11 cellular contexts compared by ENCODE assay signal in genomic region chr13:73171926-73172325, GRCh38.
DNase-seq lines count a peak whose midpoint lies in the region; TF ChIP-seq lines count a peak whose summit lies in the region.
"Had no signal": no experiment of that assay in that cellular context is flagged by ENCODE, and none has a peak within 500 bp of the region (broad histone marks: within the 10 kb centered on the region; RNA-seq: fewer than 3 reads in every experiment).

No MANE protein-coding gene starts in this region.

- TF ChIP-seq POLR2A in Peyer's patch (IDR thresholded peaks at IDR 0.05), result no peak

- POLR2A ChIA-PET in Caco-2 (lab: Charles Lee), result interaction anchor here (0.5 kb wide), 1 partner anchor 32 kb away, joined by 5 read pairs; no protein-coding TSS in a partner anchor
- POLR2A ChIA-PET in OCI-LY7 (lab: Charles Lee), result interaction anchor here (0.6 to 0.8 kb wide), 2 partner anchors 78 to 148 kb away, joined by 3 to 4 read pairs; no protein-coding TSS in a partner anchor

- BruUV-seq in Caco-2 (replicated peaks; lab: Mats Ljungman, UMichigan) (TSS peak; percentile 42), OCI-LY7 (replicated peaks; lab: Mats Ljungman, UMichigan) (no TSS peak)

- H3K27me3 ChIP-seq in Caco-2 (replicated peaks; ENCODE audit: control insufficient read depth, insufficient read depth, low read length) (no peaks in the 10 kb centered on the region), Peyer's patch (no peaks in the 10 kb centered on the region), muscle layer of duodenum (ENCODE audit: low read depth, low read length) (no peaks in the 10 kb centered on the region), MG63 (no peaks in the 10 kb centered on the region)

- H3K4me1 ChIP-seq in Caco-2 (peaks cover 82% of the 10 kb centered on the region), Peyer's patch (peaks cover 0 to 34% (median 4%) of the 10 kb centered on the region in 4 donors), muscle layer of duodenum (ENCODE audit: control insufficient read depth in 1 of 2, insufficient read depth in 2 of 2, low read length in 2 of 2) (no peaks in the 10 kb centered on the region), OCI-LY7 (ENCODE audit: insufficient read depth, low read length, poor library complexity, severe bottlenecking) (no peaks in the 10 kb centered on the region)

- H3K4me1 Mint-ChIP-seq in Caco-2 (ENCODE audit: low read depth, unreplicated experiment), result peaks cover 51% of the 10 kb centered on the region

- H3K9me3 ChIP-seq in Caco-2, result no peaks in the 10 kb centered on the region
- no peaks in the 10 kb centered on the region for H3K9me3 ChIP-seq in Peyer's patch
- no peaks in the 10 kb centered on the region for H3K9me3 ChIP-seq in muscle layer of duodenum (ENCODE audit: control insufficient read depth in 1 of 2, low read length in 2 of 2)
- no peaks in the 10 kb centered on the region for H3K9me3 ChIP-seq in MG63
- no peaks in the 10 kb centered on the region for H3K9me3 ChIP-seq in OCI-LY7 (ENCODE audit: low read length)

- peak overlapping the region; percentile 97 for H3K27ac Mint-ChIP-seq in Caco-2 (ENCODE audit: unreplicated experiment)
- H3K27ac Mint-ChIP-seq: T-cell had no signal

- CTCF ChIA-PET in Caco-2 (lab: Charles Lee), result no interaction called here
- CTCF ChIA-PET in OCI-LY7 (lab: Charles Lee; ENCODE audit: unreplicated experiment), result no interaction called here

- no peaks in the 10 kb centered on the region for H3K36me3 ChIP-seq in Caco-2 (ENCODE audit: control insufficient read depth, insufficient read depth, low read length)
- no peaks in the 10 kb centered on the region for H3K36me3 ChIP-seq in Peyer's patch
- no peaks in the 10 kb centered on the region for H3K36me3 ChIP-seq in muscle layer of duodenum (ENCODE audit: control insufficient read depth in 1 of 2, insufficient read depth in 2 of 2, low read length in 2 of 2)
- no peaks in the 10 kb centered on the region for H3K36me3 ChIP-seq in MG63
- no peaks in the 10 kb centered on the region for H3K36me3 ChIP-seq in OCI-LY7 (ENCODE audit: insufficient read depth, low read length)

- TF ChIP-seq CTCF in Caco-2 (IDR thresholded peaks at IDR 0.05; ENCODE audit: insufficient read depth in 1 of 2, low read depth in 1 of 2, low read length in 1 of 2, severe bottlenecking in 1 of 2, unreplicated experiment in 1 of 2), result peak in 1 of 2 experiments; percentile 61
- no peak for TF ChIP-seq CTCF in Peyer's patch (IDR thresholded peaks at IDR 0.05)
- TF ChIP-seq CTCF in epithelial cell of proximal tubule (conservative IDR thresholded peaks at IDR 0.05; ENCODE audit: low read depth, low read length), result peak; percentile 39
- no peak for TF ChIP-seq CTCF in OCI-LY7 (conservative IDR thresholded peaks at IDR 0.05; ENCODE audit: low read length)

- peaks cover 15% of the 10 kb centered on the region for H3K9me3 Mint-ChIP-seq in Caco-2 (ENCODE audit: unreplicated experiment)
- H3K9me3 Mint-ChIP-seq: T-cell had no signal

- H4K20me1 ChIP-seq in OCI-LY7 (ENCODE audit: insufficient read depth, low read length), result no peaks in the 10 kb centered on the region

- no peaks in the 10 kb centered on the region for H3K9me2 ChIP-seq in OCI-LY7 (ENCODE audit: insufficient read depth, low read length)

- H3K27me3 Mint-ChIP-seq in Caco-2 (ENCODE audit: insufficient read depth, unreplicated experiment), result no peaks in the 10 kb centered on the region
- H3K27me3 Mint-ChIP-seq: T-cell had no signal

- H3K4me3 ChIP-seq in Caco-2 (ENCODE audit: low read depth, low read length), result no peak overlapping the region
- no peak overlapping the region for H3K4me3 ChIP-seq in Peyer's patch
- H3K4me3 ChIP-seq in epithelial cell of proximal tubule (ENCODE audit: low read depth, low read length), result no peak overlapping the region
- H3K4me3 ChIP-seq in muscle layer of duodenum (ENCODE audit: low read depth in 1 of 2, low read length in 2 of 2), result no peak overlapping the region
- no peak overlapping the region for H3K4me3 ChIP-seq in MG63
- H3K4me3 ChIP-seq in OCI-LY7 (ENCODE audit: low read depth, low read length, poor library complexity, severe bottlenecking), result no peak overlapping the region

- H3K4me3 Mint-ChIP-seq in Caco-2 (ENCODE audit: unreplicated experiment), result peak overlapping the region; percentile 31
- H3K4me3 Mint-ChIP-seq: T-cell had no signal

- DNase-seq in Caco-2, result peak; percentile 67 to 81
- no peak for DNase-seq in Peyer's patch
- no peak for DNase-seq in epithelial cell of proximal tubule (ENCODE audit: low read depth)
- DNase-seq in activated CD4-positive, CD25-positive, alpha-beta regulatory T cell (lab: John Stamatoyannopoulos, UW), result no peak
- DNase-seq in MG63, result no peak
- no peak for DNase-seq in OCI-LY7 (ENCODE audit: low spot score)
- DNase-seq in NCI-H82 treated with DMSO at 0.1 percent for 48 hours (lab: John Stamatoyannopoulos, UW; ENCODE audit: unreplicated experiment), result no peak
- DNase-seq: activated CD4-positive, alpha-beta T cell treated with anti-CD3 and anti-CD28 coated beads for 4 hours; NCI-H2029; T-cell had no signal

- H3K4me2 ChIP-seq in OCI-LY7 (ENCODE audit: low read length), result no peak overlapping the region

- peak overlapping the region in 3 of 4 donors; percentile 16 to 84 (median 57) for H3K27ac ChIP-seq in Peyer's patch
- H3K27ac ChIP-seq in muscle layer of duodenum (ENCODE audit: low read length), result peak overlapping the region; percentile 74
- no peak overlapping the region for H3K27ac ChIP-seq in OCI-LY7 (ENCODE audit: low read depth, low read length, poor library complexity, severe bottlenecking)

- H3K79me2 ChIP-seq in OCI-LY7 (ENCODE audit: insufficient read depth, low read depth, low read length), result no peaks in the 10 kb centered on the region

- peaks cover 5% of the 10 kb centered on the region for H3K36me3 Mint-ChIP-seq in Caco-2 (ENCODE audit: insufficient read depth, unreplicated experiment)
- H3K36me3 Mint-ChIP-seq: T-cell had no signal

- no peak overlapping the region for H2AFZ ChIP-seq in OCI-LY7 (ENCODE audit: low read length)

- intact Hi-C loops in Caco-2 (cut with micrococcal nuclease; ENCODE audit: unreplicated experiment), result loop anchor here (1.0 to 2.0 kb wide), 8 partner anchors 33 to 245 kb away; no protein-coding TSS in a partner anchor
- intact Hi-C loops in OCI-LY7 (cut with micrococcal nuclease; ENCODE audit: unreplicated experiment), result no loop called here

Comparison
In these comparisons a context has a peak if more than half of its experiments do, and no peak if none do; other contexts are left out.
1. DNase-seq: peak in Caco-2 (2 of 2); none in Peyer's patch (0 of 3), epithelial cell of proximal tubule (single experiment), activated CD4-positive, CD25-positive, alpha-beta regulatory T cell (0 of 4), MG63 (single experiment), OCI-LY7 (single experiment) and NCI-H82 treated with DMSO at 0.1 percent for 48 hours (single experiment).